ENCODE assay signal across 1 cellular context in genomic region chr4:184306470-184306869, GRCh38.
TF ChIP-seq lines count a peak whose summit lies in the region.

No MANE protein-coding gene starts in this region.

TF ChIP-seq in SK-N-SH, 30 proteins besides CTCF, POLR2A, EP300 and RAD21 (continued from another document):
- no peak for TF ChIP-seq RXRA (IDR thresholded peaks at IDR 0.05; ENCODE audit: borderline replicate concordance, low read depth)
- TF ChIP-seq FOXJ3 (CRISPR knock-in tag; IDR thresholded peaks at IDR 0.05), result no peak
- no peak for TF ChIP-seq TEAD4 (IDR thresholded peaks at IDR 0.05; ENCODE audit: borderline replicate concordance, insufficient read depth)
- no peak for TF ChIP-seq FOXM1 (IDR thresholded peaks at IDR 0.05; ENCODE audit: low read depth)
- TF ChIP-seq IRF3 (IDR thresholded peaks at IDR 0.05; ENCODE audit: low read depth, low read length), result no peak
- no peak for TF ChIP-seq USF2 (IDR thresholded peaks at IDR 0.05; ENCODE audit: borderline replicate concordance, low read depth, low read length)
- no peak for TF ChIP-seq YY1 (IDR thresholded peaks at IDR 0.05; ENCODE audit: low read depth)
- no peak for TF ChIP-seq MEF2A (IDR thresholded peaks at IDR 0.05; ENCODE audit: borderline replicate concordance, low read depth)
